8 cellular contexts compared by ENCODE assay signal in the genomic region with DNA sequence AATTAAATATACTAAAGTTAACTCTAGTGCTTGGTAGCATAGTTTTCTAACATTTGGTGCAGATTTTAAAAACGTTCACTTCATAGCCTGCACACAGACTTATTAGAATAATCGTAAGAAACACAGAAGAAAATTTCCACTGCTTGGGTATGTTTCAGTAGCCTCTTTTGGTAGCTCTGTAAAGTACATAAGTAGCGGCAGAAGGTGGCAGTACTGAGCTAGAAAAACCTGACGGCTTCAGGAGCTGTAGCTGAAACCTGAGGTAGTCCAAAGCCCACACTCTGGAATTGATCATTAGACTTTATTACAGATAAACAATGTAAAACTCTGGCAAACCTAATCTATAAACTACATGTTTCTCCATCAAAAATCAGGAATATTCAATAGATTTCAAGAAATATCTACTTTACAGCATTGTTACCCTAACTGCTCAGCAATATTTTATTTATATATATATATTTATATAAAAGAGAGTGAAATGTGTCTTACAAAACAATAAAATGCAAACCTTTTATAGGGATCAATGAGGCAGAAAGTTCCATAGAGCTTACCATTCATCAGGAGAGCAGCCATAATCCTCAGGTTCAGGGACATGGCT.
DNase-seq lines count a peak whose midpoint lies in the region; ATAC-seq and TF ChIP-seq lines count a peak whose summit lies in the region.

No MANE protein-coding gene starts in this region.

- peak; percentile 31 for DNase-seq in CMK (ENCODE audit: low read depth)
- peak; percentile 36 for DNase-seq in NCI-H526 treated with DMSO at 0.1 percent for 48 hours (lab: John Stamatoyannopoulos, UW)
- DNase-seq in activated CD4-positive, alpha-beta T cell treated with anti-CD3 and anti-CD28 coated beads, Interleukin-2, amount 50 U/mL, for 4 hours: peak; percentile 52 to 57
- peak; percentile 61 to 70 (median 61) for DNase-seq in effector memory CD8-positive, alpha-beta T cell
- peak; percentile 29 to 61 for DNase-seq in mesothelial cell of epicardium (ENCODE audit: low spot score in 2 of 2, unreplicated experiment in 2 of 2)
- peak; percentile 15 to 50 for DNase-seq in stimulated activated CD8-positive, alpha-beta memory T cell treated with anti-CD3 and anti-CD28 coated beads, Interleukin-7, amount 100 ng/mL, for 1 hour (ENCODE audit: low read depth in 2 of 2)

- H3K4me3 Mint-ChIP-seq in effector memory CD8-positive, alpha-beta T cell: no peak overlapping the region
- H3K4me3 Mint-ChIP-seq in mesothelial cell of epicardium: no peak overlapping the region

- H3K9me3 Mint-ChIP-seq in effector memory CD8-positive, alpha-beta T cell: no peaks in the 10 kb centered on the region
- no peaks in the 10 kb centered on the region for H3K9me3 Mint-ChIP-seq in mesothelial cell of epicardium

- H3K27ac Mint-ChIP-seq in effector memory CD8-positive, alpha-beta T cell: peak overlapping the region in 1 of 2 donors; percentile 25
- H3K27ac Mint-ChIP-seq in mesothelial cell of epicardium: no peak overlapping the region

- H3K27me3 Mint-ChIP-seq in effector memory CD8-positive, alpha-beta T cell: no peaks in the 10 kb centered on the region
- no peaks in the 10 kb centered on the region for H3K27me3 Mint-ChIP-seq in mesothelial cell of epicardium (ENCODE audit: low read depth)

- peaks cover 0 to 7% of the 10 kb centered on the region in 2 donors for H3K4me1 Mint-ChIP-seq in effector memory CD8-positive, alpha-beta T cell (ENCODE audit: low read depth in 2 of 2)
- H3K4me1 Mint-ChIP-seq in mesothelial cell of epicardium: no peaks in the 10 kb centered on the region

- peak; percentile 79 for TF ChIP-seq CTCF in mesothelial cell of epicardium (IDR thresholded peaks at IDR 0.05; ENCODE audit: unreplicated experiment)

- peaks cover 21% of the 10 kb centered on the region for H3K36me3 Mint-ChIP-seq in effector memory CD8-positive, alpha-beta T cell (ENCODE audit: insufficient read depth)
- no peaks in the 10 kb centered on the region for H3K36me3 Mint-ChIP-seq in mesothelial cell of epicardium

- ATAC-seq in GM19397 (IDR thresholded peaks at IDR 0.05; ENCODE audit: unreplicated experiment): peak; percentile 93
- peak; percentile 92 for ATAC-seq in HG03469 (IDR thresholded peaks at IDR 0.05; ENCODE audit: unreplicated experiment)
- peak; percentile 97 for ATAC-seq in effector memory CD8-positive, alpha-beta T cell (replicated peaks)

Comparison
In these comparisons a context has a peak if more than half of its experiments do, and no peak if none do; other contexts are left out.
1. Peak in every context shown above with its lines: DNase-seq and ATAC-seq.